ENCODE assay signal across 13 cellular contexts in genomic region chr7:28479507-28479947, GRCh38.
DNase-seq lines count a peak whose midpoint lies in the region; ATAC-seq lines count a peak whose summit lies in the region.
"Had no signal": no experiment of that assay in that cellular context is flagged by ENCODE, and none has a peak within 500 bp of the region (broad histone marks: within the 10 kb centered on the region; RNA-seq: fewer than 3 reads in every experiment).

No MANE protein-coding gene starts in this region.

- peaks cover 29% of the 10 kb centered on the region for H3K27me3 Mint-ChIP-seq in stimulated activated memory B cell treated with anti-CD40 and anti-IgM and Interleukin-4, amounts not matched to agents 10 μg/mL and 1 μg/mL and 100 μg/mL, for 72 hours
- H3K27me3 Mint-ChIP-seq in effector memory CD8-positive, alpha-beta T cell, result peaks cover 27 to 49% of the 10 kb centered on the region in 2 donors

- no peaks in the 10 kb centered on the region for H3K9me3 Mint-ChIP-seq in stimulated activated memory B cell treated with anti-CD40 and anti-IgM and Interleukin-4, amounts not matched to agents 10 μg/mL and 1 μg/mL and 100 μg/mL, for 72 hours
- no peaks in the 10 kb centered on the region for H3K9me3 Mint-ChIP-seq in effector memory CD8-positive, alpha-beta T cell
- H3K9me3 Mint-ChIP-seq: activated T-cell treated with anti-CD3 and anti-CD28 coated beads, Interleukin-2, amount 50 U/mL, for 24 hours had no signal

- no peak for DNase-seq in effector memory CD8-positive, alpha-beta T cell
- DNase-seq in cerebellum (ENCODE audit: low spot score) (no peak), NCI-H1930 (lab: John Stamatoyannopoulos, UW) (no peak), HuH-7.5 (ENCODE audit: low spot score) (no peak)
- DNase-seq: activated T-cell treated with anti-CD3 and anti-CD28 coated beads, Interleukin-2, amount 50 U/mL, for 24 hours; body of pancreas; NCI-H2171; right cardiac atrium; upper lobe of left lung had no signal

- ATAC-seq in GM19023 (IDR thresholded peaks at IDR 0.05; ENCODE audit: unreplicated experiment) (peak; percentile 72), GM21737 (IDR thresholded peaks at IDR 0.05; ENCODE audit: unreplicated experiment) (peak; percentile 72), HG03135 (IDR thresholded peaks at IDR 0.05; ENCODE audit: unreplicated experiment) (peak; percentile 50)
- ATAC-seq in stimulated activated memory B cell treated with anti-CD40 and anti-IgM and Interleukin-4, amounts not matched to agents 10 μg/mL and 1 μg/mL and 100 μg/mL, for 72 hours, result peak; percentile 52
- no peak for ATAC-seq in effector memory CD8-positive, alpha-beta T cell (replicated peaks)
- ATAC-seq: body of pancreas, right cardiac atrium had no signal

- no peaks in the 10 kb centered on the region for H3K36me3 Mint-ChIP-seq in stimulated activated memory B cell treated with anti-CD40 and anti-IgM and Interleukin-4, amounts not matched to agents 10 μg/mL and 1 μg/mL and 100 μg/mL, for 72 hours
- H3K36me3 Mint-ChIP-seq in effector memory CD8-positive, alpha-beta T cell (ENCODE audit: insufficient read depth), result peaks cover 2% of the 10 kb centered on the region

- no peak overlapping the region for H3K4me3 Mint-ChIP-seq in stimulated activated memory B cell treated with anti-CD40 and anti-IgM and Interleukin-4, amounts not matched to agents 10 μg/mL and 1 μg/mL and 100 μg/mL, for 72 hours
- no peak overlapping the region for H3K4me3 Mint-ChIP-seq in effector memory CD8-positive, alpha-beta T cell
- H3K4me3 Mint-ChIP-seq: activated T-cell treated with anti-CD3 and anti-CD28 coated beads, Interleukin-2, amount 50 U/mL, for 24 hours had no signal

- H3K4me1 Mint-ChIP-seq in stimulated activated memory B cell treated with anti-CD40 and anti-IgM and Interleukin-4, amounts not matched to agents 10 μg/mL and 1 μg/mL and 100 μg/mL, for 72 hours, result peaks cover 22% of the 10 kb centered on the region
- H3K4me1 Mint-ChIP-seq in effector memory CD8-positive, alpha-beta T cell (ENCODE audit: low read depth in 2 of 2), result no peaks in the 10 kb centered on the region

- H3K27ac Mint-ChIP-seq in stimulated activated memory B cell treated with anti-CD40 and anti-IgM and Interleukin-4, amounts not matched to agents 10 μg/mL and 1 μg/mL and 100 μg/mL, for 72 hours, result no peak overlapping the region
- H3K27ac Mint-ChIP-seq in effector memory CD8-positive, alpha-beta T cell, result no peak overlapping the region
- H3K27ac Mint-ChIP-seq: activated T-cell treated with anti-CD3 and anti-CD28 coated beads, Interleukin-2, amount 50 U/mL, for 24 hours had no signal
